Comparison of ENCODE assay signal across 28 cellular contexts in the genomic region with DNA sequence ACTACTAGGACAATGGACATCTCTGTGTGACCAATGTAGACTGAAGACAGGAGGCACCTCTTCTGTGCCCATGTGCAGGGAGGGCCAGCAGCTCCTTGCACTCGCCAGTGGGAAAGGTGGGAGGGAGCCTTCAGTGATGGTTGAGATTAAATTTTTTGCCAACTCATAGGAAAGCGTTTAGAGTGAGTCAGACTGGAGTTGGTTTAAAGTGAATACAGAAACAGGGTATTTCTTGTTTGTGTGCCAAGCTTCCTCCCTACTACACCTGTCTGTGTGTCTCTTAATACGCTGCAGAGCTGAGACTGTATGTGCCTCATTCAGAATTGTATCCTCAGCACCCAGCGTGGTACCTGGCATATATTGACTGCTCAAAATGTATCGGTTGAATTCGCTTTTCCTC. TPM values are rescaled to one million over a fixed set of nuclear protein-coding genes. Genes with fewer than 3 reads are reported as not detected.
DNase-seq lines count a peak whose midpoint lies in the region; ATAC-seq, FAIRE-seq and TF ChIP-seq lines count a peak whose summit lies in the region.
"Had no signal": no experiment of that assay in that cellular context is flagged by ENCODE, and none has a peak within 500 bp of the region (broad histone marks: within the 10 kb centered on the region; RNA-seq: fewer than 3 reads in every experiment).

No MANE protein-coding gene starts in this region.

- H3K4me1 ChIP-seq in RWPE2 (ENCODE audit: insufficient read depth, poor library complexity, severe bottlenecking) (peaks cover 25% of the 10 kb centered on the region), tibial artery (peaks cover 21 to 41% (median 37%) of the 10 kb centered on the region in 4 donors)

- TF ChIP-seq POLR2A in H54 (IDR thresholded peaks at IDR 0.05; ENCODE audit: low read depth, low read length) = no peak

- ATAC-seq in RWPE2 (ENCODE audit: low read depth) (peak; percentile 60), HG02938 (IDR thresholded peaks at IDR 0.05; ENCODE audit: unreplicated experiment) (no peak), left lobe of liver (no peak)
- ATAC-seq: GM23338; naive thymus-derived CD8-positive, alpha-beta T cell; sciatic nerve had no signal

- H3K36me3 ChIP-seq in RWPE2 (ENCODE audit: low read depth) = no peaks in the 10 kb centered on the region
- no peaks in the 10 kb centered on the region for H3K36me3 ChIP-seq in tibial artery

- intact Hi-C loops in tibial artery (cut with DNase I; ENCODE audit: low total_unique reads) = loop anchor here (5.0 kb wide), 1 partner anchor 45 kb away; no protein-coding TSS in a partner anchor

- no peaks in the 10 kb centered on the region for H3K27me3 ChIP-seq in RWPE2 (ENCODE audit: insufficient read depth, poor library complexity, severe bottlenecking)
- H3K27me3 ChIP-seq in tibial artery = peaks cover 0 to 4% of the 10 kb centered on the region in 2 donors
- H3K27me3 ChIP-seq: testis had no signal

- no peaks in the 10 kb centered on the region for H3K9me3 ChIP-seq in RWPE2 (ENCODE audit: severe bottlenecking)
- no peaks in the 10 kb centered on the region for H3K9me3 ChIP-seq in tibial artery
- H3K9me3 ChIP-seq: testis had no signal

- FAIRE-seq in H54 (lab: Jason Lieb, UNC) = no peak
- FAIRE-seq: endothelial cell of umbilical vein, frontal cortex, GM19239 had no signal

- peak; percentile 72 for DNase-seq in A172 (ENCODE audit: low spot score)
- DNase-seq in H54 (ENCODE audit: insufficient read length, low spot score) = peak; percentile 53
- DNase-seq in RWPE2 (ENCODE audit: low spot score) = no peak
- peak; percentile 41 for DNase-seq in fibroblast of the aortic adventitia (ENCODE audit: low read depth)
- DNase-seq in tibial artery = no peak
- DNase-seq in activated naive CD4-positive, alpha-beta T cell (lab: John Stamatoyannopoulos, UW) = no peak
- DNase-seq in left lobe of liver (ENCODE audit: low spot score) = no peak
- DNase-seq: ACHN; activated CD4-positive, alpha-beta memory T cell treated with anti-CD3 and anti-CD28 coated beads for 36 hours; activated CD4-positive, CD25-positive, alpha-beta regulatory T cell; amygdala; C1 segment of cervical spinal cord; central memory CD4-positive, alpha-beta T cell; mesenchymal stem cell; MM.1S; naive thymus-derived CD8-positive, alpha-beta T cell; NCI-H1436; NCI-H2171 treated with DMSO at 0.1 percent for 48 hours; NCI-H748 treated with DMSO at 0.1 percent for 48 hours; testis had no signal

- no peak overlapping the region for H3K4me3 ChIP-seq in RWPE2 (ENCODE audit: severe bottlenecking)
- no peak overlapping the region for H3K4me3 ChIP-seq in fibroblast of the aortic adventitia (ENCODE audit: low read depth, low read length)
- no peak overlapping the region for H3K4me3 ChIP-seq in tibial artery
- H3K4me3 ChIP-seq: GM23338, testis had no signal

- H3K27ac ChIP-seq in RWPE2 (ENCODE audit: poor library complexity, severe bottlenecking) (peak overlapping the region; percentile 5), tibial artery (no peak overlapping the region)
- H3K27ac ChIP-seq: testis had no signal

- TF ChIP-seq CTCF in RWPE2 (IDR thresholded peaks at IDR 0.05; ENCODE audit: poor library complexity, severe bottlenecking) (no peak), fibroblast of the aortic adventitia (IDR thresholded peaks at IDR 0.05; ENCODE audit: insufficient read depth, low read length) (no peak), tibial artery (IDR thresholded peaks at IDR 0.05) (no peak)

RNA-seq across cellular contexts. Expression of a gene that starts 13.5 kb away (rescaled TPM):
- total RNA-seq in A172 (2014; rRNA removed; shearing (Covaris generic)) = 12.7 and 26.2 TPM in 2 replicates
- total RNA-seq in fibroblast of the aortic adventitia (ENCODE audit: low replicate concordance) (101 and 133 TPM in 2 replicates), left lobe of liver (1.9 TPM)
- total RNA-seq: naive thymus-derived CD8-positive, alpha-beta T cell; OCI-LY7; T-helper 2 cell treated with Interferon-gamma antibody and Interleukin-4, amounts not matched to agents 100 ng/mL and 5 ng/mL, for 36 hours had no signal

RNA-seq across cellular contexts. Expression of a gene that starts 46.8 kb away (rescaled TPM):
- 11.3 and 20.9 TPM in 2 replicates for total RNA-seq in A172 (2014; rRNA removed; shearing (Covaris generic))
- 7.9 and 11.3 TPM in 2 replicates for total RNA-seq in fibroblast of the aortic adventitia (ENCODE audit: low replicate concordance)
- total RNA-seq in left lobe of liver = not detected

Comparison
In these comparisons a context has a peak if more than half of its experiments do, and no peak if none do; other contexts are left out.
1. DNase-seq: peak in A172 (single experiment), H54 (single experiment) and fibroblast of the aortic adventitia (single experiment); none in RWPE2 (single experiment), tibial artery (0 of 2), activated naive CD4-positive, alpha-beta T cell (0 of 4) and left lobe of liver (single experiment).